In the genomic region with DNA sequence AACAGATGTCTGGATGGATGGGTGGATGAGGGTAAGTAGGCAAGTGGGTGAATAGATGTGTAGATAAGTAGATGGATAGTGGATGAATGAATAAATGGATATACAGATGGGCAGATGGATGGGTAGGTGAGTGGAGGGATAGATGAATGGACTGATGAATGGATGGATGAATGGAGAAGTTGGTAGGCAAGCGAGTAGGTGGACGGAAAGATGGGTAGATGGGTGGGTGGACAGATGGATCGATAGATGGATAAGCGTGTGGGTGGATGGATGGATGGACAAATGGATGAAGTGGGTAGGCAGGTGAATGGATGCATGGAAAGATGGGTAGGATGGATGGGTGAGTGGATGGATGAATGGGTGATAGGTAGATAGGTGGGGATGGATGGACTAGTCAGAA, we compare ENCODE assay signal across 29 cellular contexts.
"Had no signal": no experiment of that assay in that cellular context is flagged by ENCODE, and none has a peak within 500 bp of the region (broad histone marks: within the 10 kb centered on the region; RNA-seq: fewer than 3 reads in every experiment).

No MANE protein-coding gene starts in this region.

- DNase-seq: Kasumi-1; MG63; MV-4-11; NCI-H1092; NCI-H1105; NCI-H1417 treated with DMSO at 0.1 percent for 48 hours; NCI-H1436 treated with DMSO at 0.1 percent for 48 hours; NCI-H1694 treated with DMSO at 0.1 percent for 48 hours; NCI-H187 treated with DMSO at 0.1 percent for 48 hours; NCI-H2029; NCI-H2081; NCI-H2171 treated with DMSO at 0.1 percent for 48 hours; NCI-H2227 treated with DMSO at 0.1 percent for 48 hours; NCI-H446 treated with DMSO at 0.1 percent for 48 hours; NCI-H510A; NCI-H524; NCI-H526; NCI-H69; NCI-H748 treated with DMSO at 0.1 percent for 48 hours; NCI-H82; NK-92 treated with Interleukin-12 subunit alpha and Interleukin-12 subunit beta, amount 100 ng/mL, for 24 hours; OCI-M1; PC-3; Peyer's patch; Right ventricle myocardium superior; RPMI8226; SHP77 treated with DMSO at 0.1 percent for 48 hours; SK-N-SH; SW 1271 had no signal

- ATAC-seq: PC-3 had no signal
